ENCODE assay signal across 9 cellular contexts in the genomic region with DNA sequence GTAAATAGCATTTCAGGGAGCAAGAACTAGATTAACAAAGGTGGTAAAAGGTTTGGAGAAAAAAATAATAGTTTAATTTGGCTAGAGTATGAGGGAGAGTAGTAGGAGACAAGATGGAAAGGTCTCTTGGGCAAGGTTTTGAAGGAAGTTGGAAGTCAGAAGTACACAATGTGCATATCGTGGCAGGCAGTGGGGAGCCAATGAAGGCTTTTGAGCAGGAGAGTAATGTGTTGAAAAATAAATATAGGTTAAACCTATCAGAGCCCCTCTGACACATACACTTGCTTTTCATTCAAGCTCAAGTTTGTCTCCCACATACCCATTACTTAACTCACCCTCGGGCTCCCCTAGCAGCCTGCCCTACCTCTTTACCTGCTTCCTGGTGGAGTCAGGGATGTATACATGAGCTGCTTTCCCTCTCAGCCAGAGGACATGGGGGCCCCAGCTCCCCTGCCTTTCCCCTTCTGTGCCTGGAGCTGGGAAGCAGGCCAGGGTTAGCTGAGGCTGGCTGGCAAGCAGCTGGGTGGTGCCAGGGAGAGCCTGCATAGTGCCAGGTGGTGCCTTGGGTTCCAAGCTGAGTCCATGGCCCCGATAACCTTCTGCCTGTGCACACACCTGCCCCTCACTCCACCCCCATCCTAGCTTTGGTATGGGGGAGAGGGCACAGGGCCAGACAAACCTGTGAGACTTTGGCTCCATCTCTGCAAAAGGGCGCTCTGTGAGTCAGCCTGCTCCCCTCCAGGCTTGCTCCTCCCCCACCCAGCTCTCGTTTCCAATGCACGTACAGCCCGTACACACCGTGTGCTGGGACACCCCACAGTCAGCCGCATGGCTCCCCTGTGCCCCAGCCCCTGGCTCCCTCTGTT. TPM values are rescaled to one million over a fixed set of nuclear protein-coding genes. Genes with fewer than 3 reads are reported as not detected.
DNase-seq lines count a peak whose midpoint lies in the region; ATAC-seq and TF ChIP-seq lines count a peak whose summit lies in the region.
"Had no signal": no experiment of that assay in that cellular context is flagged by ENCODE, and none has a peak within 500 bp of the region (broad histone marks: within the 10 kb centered on the region; RNA-seq: fewer than 3 reads in every experiment).

A gene (plus strand): TSS at position 797 of the 866 bp plus-strand sequence. CDS start 32 bp downstream, at position 829.

- H3K36me3 Mint-ChIP-seq in activated naive CD8-positive, alpha-beta T cell treated with anti-CD3 and anti-CD28 coated beads, Interleukin-2, amount 50 U/mL, for 24 hours (ENCODE audit: low read depth) = no peaks in the 10 kb centered on the region

- intact Hi-C loops in Right ventricle myocardium inferior (cut with DNase I) = no loop called here

- DNase-seq in Right ventricle myocardium inferior (ENCODE audit: missing footprints) (no peak), right atrium auricular region (ENCODE audit: low spot score) (no peak), midbrain (lab: John Stamatoyannopoulos, UW) (peak; percentile 7), activated gamma-delta T cell (lab: John Stamatoyannopoulos, UW) (no peak)
- DNase-seq in activated naive CD8-positive, alpha-beta T cell treated with anti-CD3 and anti-CD28 coated beads, Interleukin-2, amount 50 U/mL, for 24 hours = no peak

- ATAC-seq in Right ventricle myocardium inferior = peak; percentile 79
- ATAC-seq in activated naive CD8-positive, alpha-beta T cell treated with anti-CD3 and anti-CD28 coated beads, Interleukin-2, amount 50 U/mL, for 24 hours = peak; percentile 57
- no peak for ATAC-seq in GM21381 (IDR thresholded peaks at IDR 0.05; ENCODE audit: unreplicated experiment)
- no peak for ATAC-seq in HG03139 (IDR thresholded peaks at IDR 0.05; ENCODE audit: unreplicated experiment)
- ATAC-seq in HG03280 (IDR thresholded peaks at IDR 0.05; ENCODE audit: unreplicated experiment) = no peak

- H3K27ac ChIP-seq in right atrium auricular region = peak within 1 kb of the TSS in 1 of 2 donors; percentile 23
- H3K27ac ChIP-seq: BLaER1 had no signal

- no peak within 1 kb of the TSS for H3K4me3 ChIP-seq in right atrium auricular region
- H3K4me3 ChIP-seq: BLaER1 had no signal

- H3K4me1 ChIP-seq in right atrium auricular region = peaks cover 0 to 22% of the 10 kb centered on the region in 2 donors

- no peak within 1 kb of the TSS for H3K27ac Mint-ChIP-seq in activated naive CD8-positive, alpha-beta T cell treated with anti-CD3 and anti-CD28 coated beads, Interleukin-2, amount 50 U/mL, for 24 hours

- no peak for TF ChIP-seq CTCF in right atrium auricular region (IDR thresholded peaks at IDR 0.05)

- H3K27me3 ChIP-seq in right atrium auricular region = no peaks in the 10 kb centered on the region

- H3K4me1 Mint-ChIP-seq in activated naive CD8-positive, alpha-beta T cell treated with anti-CD3 and anti-CD28 coated beads, Interleukin-2, amount 50 U/mL, for 24 hours = peaks cover 12% of the 10 kb centered on the region

- H3K36me3 ChIP-seq in right atrium auricular region = no peaks in the 10 kb centered on the region
- H3K36me3 ChIP-seq: BLaER1 had no signal

- H3K9me3 ChIP-seq in right atrium auricular region = no peaks in the 10 kb centered on the region
- H3K9me3 ChIP-seq: BLaER1 had no signal

- peak within 1 kb of the TSS; percentile 55 for H3K4me3 Mint-ChIP-seq in activated naive CD8-positive, alpha-beta T cell treated with anti-CD3 and anti-CD28 coated beads, Interleukin-2, amount 50 U/mL, for 24 hours

- H3K9me3 Mint-ChIP-seq in activated naive CD8-positive, alpha-beta T cell treated with anti-CD3 and anti-CD28 coated beads, Interleukin-2, amount 50 U/mL, for 24 hours = no peaks in the 10 kb centered on the region

- peaks cover 11% of the 10 kb centered on the region for H3K27me3 Mint-ChIP-seq in activated naive CD8-positive, alpha-beta T cell treated with anti-CD3 and anti-CD28 coated beads, Interleukin-2, amount 50 U/mL, for 24 hours

RNA-seq across cellular contexts. Expression of the gene that starts here (rescaled TPM):
- total RNA-seq in Right ventricle myocardium inferior (0.30 TPM), right atrium auricular region (1 to 10 TPM; 5.5 to 5.9 TPM)

Comparison
In these comparisons a context has a peak if more than half of its experiments do, and no peak if none do; other contexts are left out.
1. Peak in ATAC-seq in Right ventricle myocardium inferior; RNA of the gene not detected or under 1 TPM.